Comparison of ENCODE assay signal across 9 cellular contexts in the genomic region with DNA sequence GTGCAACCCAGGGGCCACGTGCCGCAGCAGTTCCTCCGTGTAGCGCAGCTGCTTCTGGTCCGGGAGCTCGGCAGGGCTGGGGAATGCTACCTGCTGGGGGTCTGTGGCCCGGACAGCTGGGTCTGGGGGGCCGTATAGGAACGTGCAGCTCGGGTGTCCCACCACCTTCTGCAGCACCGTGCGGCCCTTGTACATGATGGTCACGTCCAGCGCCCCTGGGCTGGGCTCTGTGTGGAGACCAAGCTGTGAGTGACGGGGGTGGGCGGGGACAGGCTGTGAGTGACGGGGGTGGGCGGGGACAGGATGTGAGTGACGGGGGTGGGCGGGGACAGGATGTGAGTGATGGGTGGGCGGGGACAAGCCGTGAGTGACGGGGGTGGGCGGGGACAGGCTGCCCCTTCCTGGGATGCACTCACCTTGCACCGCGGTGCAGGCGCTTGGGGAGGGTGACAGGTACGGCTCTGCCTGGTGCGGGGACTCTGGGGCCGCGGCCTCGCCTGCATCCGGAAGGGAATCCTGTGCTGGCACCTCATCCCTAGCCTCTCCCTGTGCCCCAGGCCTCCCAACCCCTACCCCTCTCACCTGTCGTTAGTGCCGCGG. TPM values are rescaled to one million over a fixed set of nuclear protein-coding genes. Genes with fewer than 3 reads are reported as not detected.
DNase-seq lines count a peak whose midpoint lies in the region; ATAC-seq and TF ChIP-seq lines count a peak whose summit lies in the region.
"Had no signal": no experiment of that assay in that cellular context is flagged by ENCODE, and none has a peak within 500 bp of the region (broad histone marks: within the 10 kb centered on the region; RNA-seq: fewer than 3 reads in every experiment).

No MANE protein-coding gene starts in this region.

- intact Hi-C loops in right cardiac atrium (cut with DNase I): no loop called here

- H3K4me1 ChIP-seq in RWPE2 (ENCODE audit: insufficient read depth, poor library complexity, severe bottlenecking): peaks cover 10% of the 10 kb centered on the region
- no peaks in the 10 kb centered on the region for H3K4me1 ChIP-seq in right cardiac atrium (ENCODE audit: control insufficient read depth, insufficient read depth, low read length)

- H3K4me3 ChIP-seq in RWPE2 (ENCODE audit: severe bottlenecking) (no peak overlapping the region), right cardiac atrium (ENCODE audit: low read length) (no peak overlapping the region)

- DNase-seq in NCI-H2227 (lab: John Stamatoyannopoulos, UW; ENCODE audit: unreplicated experiment) (peak; percentile 42), NCI-H2227 treated with DMSO at 0.1 percent for 48 hours (lab: John Stamatoyannopoulos, UW) (no peak), RWPE2 (ENCODE audit: low spot score) (peak; percentile 92), right cardiac atrium (peak; percentile 63 to 88 (median 87)), NCI-H524 (lab: John Stamatoyannopoulos, UW) (no peak), NCI-H1092 (lab: John Stamatoyannopoulos, UW) (no peak)
- peak; percentile 36 to 89 (median 67) for DNase-seq in activated naive CD4-positive, alpha-beta T cell (lab: John Stamatoyannopoulos, UW)
- DNase-seq in stimulated activated CD4-positive, alpha-beta T cell treated with anti-CD3 and anti-CD28 coated beads, Interleukin-2, amount 100 ng/mL, for 24 hours: peak; percentile 82 to 85

- H3K36me3 ChIP-seq in RWPE2 (ENCODE audit: low read depth): peaks cover 49% of the 10 kb centered on the region

- no peaks in the 10 kb centered on the region for H3K27me3 ChIP-seq in RWPE2 (ENCODE audit: insufficient read depth, poor library complexity, severe bottlenecking)
- H3K27me3 ChIP-seq in right cardiac atrium (ENCODE audit: control insufficient read depth, insufficient read depth): no peaks in the 10 kb centered on the region

- H3K9me3 ChIP-seq in RWPE2 (ENCODE audit: severe bottlenecking): no peaks in the 10 kb centered on the region
- H3K9me3 ChIP-seq in right cardiac atrium (ENCODE audit: control insufficient read depth, low read length): no peaks in the 10 kb centered on the region

- H3K27ac ChIP-seq in RWPE2 (ENCODE audit: poor library complexity, severe bottlenecking) (peak overlapping the region; percentile 53), right cardiac atrium (ENCODE audit: low read length) (peak overlapping the region; percentile 6)

- TF ChIP-seq CTCF in RWPE2 (IDR thresholded peaks at IDR 0.05; ENCODE audit: poor library complexity, severe bottlenecking): no peak

- 61% methylated on average over 36 of the region's 36 CpGs for WGBS in right cardiac atrium

- ATAC-seq in RWPE2 (ENCODE audit: low read depth) (peak; percentile 26), right cardiac atrium (peak; percentile 0)

RNA-seq across cellular contexts. Expression of a gene that starts 2.3 kb away (rescaled TPM):
- 10 to 100 TPM in 3 of 4 donors, 1 to 10 TPM in 1; 9.4 to 19.2 (median 13.5) TPM for total RNA-seq in right cardiac atrium
- polyA plus RNA-seq in right cardiac atrium: 14.8 TPM

RNA-seq across cellular contexts. Expression of a gene that starts 11.3 kb away (rescaled TPM):
- not detected for total RNA-seq in right cardiac atrium
- 0.02 TPM for polyA plus RNA-seq in right cardiac atrium
- total RNA-seq: astrocyte had no signal

RNA-seq across cellular contexts. Expression of a gene that starts 13.5 kb away (rescaled TPM):
- total RNA-seq in right cardiac atrium: 1 to 10 TPM in 2 of 4 donors, under 1 TPM in 1, not detected in 1; 0.79 to 1.2 (median 1.1) TPM
- polyA plus RNA-seq in right cardiac atrium: not detected

RNA-seq across cellular contexts. Expression of a gene that starts 23.6 kb away (rescaled TPM):
- 1 to 10 TPM in 1 of 4 donors, under 1 TPM in 2, not detected in 1; 0.26 to 1.0 (median 0.29) TPM for total RNA-seq in right cardiac atrium
- polyA plus RNA-seq in right cardiac atrium: 0.14 TPM

RNA-seq across cellular contexts. Expression of a gene that starts 37.2 kb away (rescaled TPM):
- 10 to 100 TPM; 18.2 to 20.8 (median 20.1) TPM for total RNA-seq in right cardiac atrium
- polyA plus RNA-seq in right cardiac atrium: 17.0 TPM

Comparison
In these comparisons a context has a peak if more than half of its experiments do, and no peak if none do; other contexts are left out.
1. DNase-seq: peak in NCI-H2227 (single experiment), RWPE2 (single experiment), activated naive CD4-positive, alpha-beta T cell (4 of 4), right cardiac atrium (3 of 3) and stimulated activated CD4-positive, alpha-beta T cell treated with anti-CD3 and anti-CD28 coated beads, Interleukin-2, amount 100 ng/mL, for 24 hours (2 of 2); none in NCI-H2227 treated with DMSO at 0.1 percent for 48 hours (single experiment), NCI-H524 (0 of 2) and NCI-H1092 (single experiment).